ENCODE assay signal across 19 cellular contexts in genomic region chr5:139797856-139798510, GRCh38. TPM values are rescaled to one million over a fixed set of nuclear protein-coding genes. Genes with fewer than 3 reads are reported as not detected.
"Had no signal": no experiment of that assay in that cellular context is flagged by ENCODE, and none has a peak within 500 bp of the region (broad histone marks: within the 10 kb centered on the region; RNA-seq: fewer than 3 reads in every experiment).

No MANE protein-coding gene starts in this region.

- H3K4me1 Mint-ChIP-seq: activated CD4-positive, alpha-beta T cell treated with anti-CD3 and anti-CD28 coated beads, Interleukin-2, amount 10 ng/mL, durations not matched to agents 24 days and 14 days had no signal

- ATAC-seq: activated CD8-positive, alpha-beta T cell treated with anti-CD3 and anti-CD28 coated beads for 36 hours; foreskin keratinocyte; lower lobe of right lung; natural killer cell; stimulated activated memory B cell treated with anti-CD40 and anti-IgM and Interleukin-4, amounts not matched to agents 10 μg/mL and 1 μg/mL and 100 μg/mL, for 72 hours had no signal

- H3K9me3 ChIP-seq: lower lobe of right lung, sigmoid colon, spleen had no signal

- H3K4me3 ChIP-seq: lower lobe of right lung, sigmoid colon, spleen had no signal

- H3K36me3 ChIP-seq: lower lobe of right lung, sigmoid colon, spleen had no signal

- H3K27ac Mint-ChIP-seq: activated CD4-positive, alpha-beta T cell treated with anti-CD3 and anti-CD28 coated beads, Interleukin-2, amount 10 ng/mL, durations not matched to agents 24 days and 14 days; activated CD8-positive, alpha-beta T cell treated with anti-CD3 and anti-CD28 coated beads for 36 hours; activated naive CD4-positive, alpha-beta T cell treated with anti-CD3 and anti-CD28 coated beads for 36 hours; activated T-cell treated with anti-CD3 and anti-CD28 coated beads, Interleukin-2, amount 50 U/mL, for 24 hours; activated T-helper 2 cell treated with anti-CD3 and anti-CD28 coated beads, Interferon-gamma antibody, Interleukin-2, Interleukin-4, amounts not matched to agents 10 μg/mL and 5 μg/mL and 100 μg/mL, durations not matched to agents 14 hours and 24 hours and 36 hours; natural killer cell; stimulated activated memory B cell treated with anti-CD40 and anti-IgM and Interleukin-4, amounts not matched to agents 10 μg/mL and 1 μg/mL and 100 μg/mL, for 72 hours had no signal

- H3K4me1 ChIP-seq: foreskin keratinocyte had no signal

- H3K9me3 Mint-ChIP-seq: activated CD4-positive, alpha-beta T cell treated with anti-CD3 and anti-CD28 coated beads, Interleukin-2, amount 10 ng/mL, durations not matched to agents 24 days and 14 days; activated CD8-positive, alpha-beta T cell treated with anti-CD3 and anti-CD28 coated beads for 36 hours; activated naive CD4-positive, alpha-beta T cell treated with anti-CD3 and anti-CD28 coated beads for 36 hours; activated T-cell treated with anti-CD3 and anti-CD28 coated beads, Interleukin-2, amount 50 U/mL, for 24 hours; activated T-helper 2 cell treated with anti-CD3 and anti-CD28 coated beads, Interferon-gamma antibody, Interleukin-2, Interleukin-4, amounts not matched to agents 10 μg/mL and 5 μg/mL and 100 μg/mL, durations not matched to agents 14 hours and 24 hours and 36 hours; natural killer cell; stimulated activated memory B cell treated with anti-CD40 and anti-IgM and Interleukin-4, amounts not matched to agents 10 μg/mL and 1 μg/mL and 100 μg/mL, for 72 hours had no signal

- H3K36me3 Mint-ChIP-seq: natural killer cell; stimulated activated memory B cell treated with anti-CD40 and anti-IgM and Interleukin-4, amounts not matched to agents 10 μg/mL and 1 μg/mL and 100 μg/mL, for 72 hours had no signal

- H3K4me3 Mint-ChIP-seq: activated CD4-positive, alpha-beta T cell treated with anti-CD3 and anti-CD28 coated beads, Interleukin-2, amount 10 ng/mL, durations not matched to agents 24 days and 14 days; activated CD8-positive, alpha-beta T cell treated with anti-CD3 and anti-CD28 coated beads for 36 hours; activated naive CD4-positive, alpha-beta T cell treated with anti-CD3 and anti-CD28 coated beads for 36 hours; activated T-cell treated with anti-CD3 and anti-CD28 coated beads, Interleukin-2, amount 50 U/mL, for 24 hours; stimulated activated memory B cell treated with anti-CD40 and anti-IgM and Interleukin-4, amounts not matched to agents 10 μg/mL and 1 μg/mL and 100 μg/mL, for 72 hours had no signal

- DNase-seq: activated CD4-positive, alpha-beta T cell treated with anti-CD3 and anti-CD28 coated beads, Interleukin-2, amount 10 ng/mL, durations not matched to agents 24 days and 14 days; activated CD8-positive, alpha-beta T cell treated with anti-CD3 and anti-CD28 coated beads for 36 hours; activated naive CD4-positive, alpha-beta T cell treated with anti-CD3 and anti-CD28 coated beads for 36 hours; activated T-cell treated with anti-CD3 and anti-CD28 coated beads, Interleukin-2, amount 50 U/mL, for 24 hours; anterior cingulate cortex; foreskin keratinocyte; hippocampal formation; islet precursor cell; lower lobe of right lung; natural killer cell; nucleus accumbens; sigmoid colon; spleen; stimulated activated CD4-positive, alpha-beta T cell treated with anti-CD3 and anti-CD28 coated beads, Interleukin-4, amount 100 ng/mL, for 4 hours; T1000 had no signal

- H3K27ac ChIP-seq: foreskin keratinocyte, lower lobe of right lung, sigmoid colon, spleen had no signal

RNA-seq across cellular contexts. Expression of gene PSD2, which starts 2.4 kb away (rescaled TPM):
- total RNA-seq: activated CD4-positive, alpha-beta T cell treated with anti-CD3 and anti-CD28 coated beads, Interleukin-2, amount 10 ng/mL, durations not matched to agents 24 days and 14 days; activated naive CD4-positive, alpha-beta T cell treated with anti-CD3 and anti-CD28 coated beads for 36 hours; activated T-helper 2 cell treated with anti-CD3 and anti-CD28 coated beads, Interferon-gamma antibody, Interleukin-2, Interleukin-4, amounts not matched to agents 10 μg/mL and 5 μg/mL and 100 μg/mL, durations not matched to agents 14 hours and 24 hours and 36 hours; dermis microvascular lymphatic vessel endothelial cell; epithelial cell of proximal tubule; foreskin keratinocyte; lower lobe of right lung had no signal
- polyA plus RNA-seq: foreskin keratinocyte had no signal
